ENCODE assay signal across 9 cellular contexts in the genomic region with DNA sequence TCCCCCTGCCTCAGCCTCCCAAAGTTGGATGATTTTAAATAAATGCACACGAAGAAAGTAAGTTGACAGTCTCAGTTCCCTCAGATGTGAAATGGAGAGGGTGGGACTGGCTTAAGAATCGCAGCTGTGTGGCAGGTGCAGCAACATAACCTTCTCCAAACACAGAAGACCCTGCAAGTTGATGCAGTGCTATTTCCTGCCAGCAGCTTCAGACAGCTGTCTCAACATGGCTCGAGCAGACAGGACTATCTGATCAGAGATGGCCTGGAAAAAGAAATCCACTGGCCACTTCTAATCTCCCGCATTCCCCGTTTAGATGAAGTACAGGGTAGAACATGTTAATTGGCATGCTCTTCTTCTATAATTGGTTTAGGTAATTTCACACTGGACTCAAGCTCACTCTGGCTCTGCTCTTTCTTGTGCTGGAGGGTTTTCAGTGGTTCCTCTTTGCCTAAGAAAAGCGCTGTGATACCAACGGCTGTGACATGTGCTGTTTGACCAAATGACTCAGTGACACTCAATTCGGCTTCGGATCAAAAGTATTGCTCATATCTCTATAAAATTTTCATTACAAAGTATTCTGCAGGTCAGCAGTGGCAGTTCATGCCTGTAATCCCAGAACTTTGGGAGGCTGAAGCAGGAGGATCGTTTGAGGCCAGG. TPM values are rescaled to one million over a fixed set of nuclear protein-coding genes. Genes with fewer than 3 reads are reported as not detected.
DNase-seq lines count a peak whose midpoint lies in the region; ATAC-seq and TF ChIP-seq lines count a peak whose summit lies in the region.
"Had no signal": no experiment of that assay in that cellular context is flagged by ENCODE, and none has a peak within 500 bp of the region (broad histone marks: within the 10 kb centered on the region; RNA-seq: fewer than 3 reads in every experiment).

No MANE protein-coding gene starts in this region.

- H4K20me1 ChIP-seq in neural progenitor cell (ENCODE audit: low read depth): no peaks in the 10 kb centered on the region

- H3K36me3 ChIP-seq in neural progenitor cell (no peaks in the 10 kb centered on the region), A673 (ENCODE audit: insufficient read depth, low read length, poor library complexity, severe bottlenecking) (no peaks in the 10 kb centered on the region)

- H3K9me3 ChIP-seq in neural progenitor cell (ENCODE audit: low read depth) (no peaks in the 10 kb centered on the region), A673 (ENCODE audit: low read depth, low read length, poor library complexity, severe bottlenecking) (no peaks in the 10 kb centered on the region)

- peak overlapping the region; percentile 37 for H3K4me2 ChIP-seq in neural progenitor cell

- peak overlapping the region; percentile 7 for H2AFZ ChIP-seq in neural progenitor cell (replicated peaks)

- POLR2A ChIA-PET in A673 (lab: Charles Lee; ENCODE audit: low non-redundant PET): interaction anchor here (0.5 kb wide), 1 partner anchor 655 kb away, joined by 3 read pairs; no protein-coding TSS in a partner anchor

- H3F3A ChIP-seq in neural progenitor cell (ENCODE audit: low read depth): peaks cover 14% of the 10 kb centered on the region

- TF ChIP-seq CTCF in neural progenitor cell (IDR thresholded peaks at IDR 0.05) (no peak), A673 (conservative IDR thresholded peaks at IDR 0.05; ENCODE audit: low read depth, low read length) (no peak)

- peaks cover 23% of the 10 kb centered on the region for H3K4me1 ChIP-seq in neural progenitor cell
- H3K4me1 ChIP-seq in A673 (ENCODE audit: insufficient read depth, low read length, poor library complexity, severe bottlenecking): no peaks in the 10 kb centered on the region

- H3K27ac Mint-ChIP-seq in neural progenitor cell: peak overlapping the region; percentile 76
- H3K27ac Mint-ChIP-seq in activated T-helper 1 cell treated with anti-CD3 and anti-CD28 coated beads, Interleukin-12 subunit alpha, Interleukin-12 subunit beta, Interleukin-2, Interleukin-4 antibody, amounts not matched to agents 30 ng/mL and 10 ng/mL and 1 ng/mL, durations not matched to agents 14 hours and 24 hours and 36 hours: no peak overlapping the region
- H3K27ac Mint-ChIP-seq: T-helper 2 cell treated with Interferon-gamma antibody and Interleukin-4, amounts not matched to agents 5 μg/mL and 100 μg/mL, for 36 hours had no signal

- no peak overlapping the region for H3K4me3 ChIP-seq in neural progenitor cell
- no peak overlapping the region for H3K4me3 ChIP-seq in A673 (ENCODE audit: low read depth, low read length, poor library complexity, severe bottlenecking)

- peak overlapping the region; percentile 68 for H3K27ac ChIP-seq in neural progenitor cell
- no peak overlapping the region for H3K27ac ChIP-seq in A673 (ENCODE audit: low read depth, low read length, poor library complexity, severe bottlenecking)

- intact Hi-C loops in activated T-helper 1 cell treated with anti-CD3 and anti-CD28 coated beads, Interleukin-12 subunit alpha, Interleukin-12 subunit beta, Interleukin-2, Interleukin-4 antibody, amounts not matched to agents 30 ng/mL and 10 ng/mL and 1 ng/mL, durations not matched to agents 14 hours and 24 hours and 36 hours (cut with micrococcal nuclease): no loop called here
- intact Hi-C loops in A673 (cut with micrococcal nuclease; ENCODE audit: unreplicated experiment): no loop called here

- BruUV-seq in A673 (replicated peaks; lab: Mats Ljungman, UMichigan): no TSS peak

- peak; percentile 53 for ATAC-seq in HG02852 (IDR thresholded peaks at IDR 0.05; ENCODE audit: unreplicated experiment)
- no peak for ATAC-seq in HG03565 (IDR thresholded peaks at IDR 0.05; ENCODE audit: unreplicated experiment)

- H3K9ac ChIP-seq in neural progenitor cell: no peak overlapping the region

- CTCF ChIA-PET in A673 (lab: Charles Lee): no interaction called here

- H3K9me3 Mint-ChIP-seq in neural progenitor cell: no peaks in the 10 kb centered on the region
- no peaks in the 10 kb centered on the region for H3K9me3 Mint-ChIP-seq in activated T-helper 1 cell treated with anti-CD3 and anti-CD28 coated beads, Interleukin-12 subunit alpha, Interleukin-12 subunit beta, Interleukin-2, Interleukin-4 antibody, amounts not matched to agents 30 ng/mL and 10 ng/mL and 1 ng/mL, durations not matched to agents 14 hours and 24 hours and 36 hours
- H3K9me3 Mint-ChIP-seq: T-helper 2 cell treated with Interferon-gamma antibody and Interleukin-4, amounts not matched to agents 5 μg/mL and 100 μg/mL, for 36 hours had no signal

- no peaks in the 10 kb centered on the region for H3K79me2 ChIP-seq in neural progenitor cell (ENCODE audit: low read depth)

- H3K27me3 ChIP-seq in neural progenitor cell: no peaks in the 10 kb centered on the region
- no peaks in the 10 kb centered on the region for H3K27me3 ChIP-seq in A673 (replicated peaks; ENCODE audit: insufficient read depth, low read depth, low read length, poor library complexity)

- peaks cover 18% of the 10 kb centered on the region for H3K4me1 Mint-ChIP-seq in neural progenitor cell
- peaks cover 6% of the 10 kb centered on the region for H3K4me1 Mint-ChIP-seq in activated T-helper 1 cell treated with anti-CD3 and anti-CD28 coated beads, Interleukin-12 subunit alpha, Interleukin-12 subunit beta, Interleukin-2, Interleukin-4 antibody, amounts not matched to agents 30 ng/mL and 10 ng/mL and 1 ng/mL, durations not matched to agents 14 hours and 24 hours and 36 hours (ENCODE audit: low read depth)

- no peak overlapping the region for H3K4me3 Mint-ChIP-seq in neural progenitor cell
- H3K4me3 Mint-ChIP-seq in activated T-helper 1 cell treated with anti-CD3 and anti-CD28 coated beads, Interleukin-12 subunit alpha, Interleukin-12 subunit beta, Interleukin-2, Interleukin-4 antibody, amounts not matched to agents 30 ng/mL and 10 ng/mL and 1 ng/mL, durations not matched to agents 14 hours and 24 hours and 36 hours: no peak overlapping the region
- H3K4me3 Mint-ChIP-seq: T-helper 2 cell treated with Interferon-gamma antibody and Interleukin-4, amounts not matched to agents 5 μg/mL and 100 μg/mL, for 36 hours had no signal

- no peaks in the 10 kb centered on the region for H3K36me3 Mint-ChIP-seq in neural progenitor cell
- no peaks in the 10 kb centered on the region for H3K36me3 Mint-ChIP-seq in activated T-helper 1 cell treated with anti-CD3 and anti-CD28 coated beads, Interleukin-12 subunit alpha, Interleukin-12 subunit beta, Interleukin-2, Interleukin-4 antibody, amounts not matched to agents 30 ng/mL and 10 ng/mL and 1 ng/mL, durations not matched to agents 14 hours and 24 hours and 36 hours (ENCODE audit: low read depth)

- peaks cover 4% of the 10 kb centered on the region for H3K27me3 Mint-ChIP-seq in neural progenitor cell (ENCODE audit: insufficient read depth, low read depth)
- H3K27me3 Mint-ChIP-seq in activated T-helper 1 cell treated with anti-CD3 and anti-CD28 coated beads, Interleukin-12 subunit alpha, Interleukin-12 subunit beta, Interleukin-2, Interleukin-4 antibody, amounts not matched to agents 30 ng/mL and 10 ng/mL and 1 ng/mL, durations not matched to agents 14 hours and 24 hours and 36 hours (ENCODE audit: insufficient read depth): peaks cover 2% of the 10 kb centered on the region

- peak; percentile 29 for DNase-seq in GM19238 (ENCODE audit: insufficient read length, low spot score)
- peak; percentile 49 for DNase-seq in NOMO-1 treated with dmso at 0.1 percent for 144 hours (lab: John Stamatoyannopoulos, UW; ENCODE audit: unreplicated experiment)
- DNase-seq in neural progenitor cell (ENCODE audit: low spot score): peak; percentile 13
- DNase-seq in activated gamma-delta T cell (lab: John Stamatoyannopoulos, UW): no peak
- DNase-seq in activated T-helper 1 cell treated with anti-CD3 and anti-CD28 coated beads, Interleukin-12 subunit alpha, Interleukin-12 subunit beta, Interleukin-2, Interleukin-4 antibody, amounts not matched to agents 30 ng/mL and 10 ng/mL and 1 ng/mL, durations not matched to agents 14 hours and 24 hours and 36 hours (ENCODE audit: low spot score): no peak
- no peak for DNase-seq in A673 (ENCODE audit: low spot score)

RNA-seq across cellular contexts. Expression of a gene that starts 40.2 kb away (rescaled TPM):
- total RNA-seq in neural progenitor cell (ENCODE audit: low replicate concordance) (0.45 and 1.4 TPM in 2 replicates), A673 (2021) (0.37 and 0.46 TPM in 2 replicates)
- 0.22 and 1.4 TPM in 2 replicates for total RNA-seq in activated T-helper 1 cell treated with anti-CD3 and anti-CD28 coated beads, Interleukin-12 subunit alpha, Interleukin-12 subunit beta, Interleukin-2, Interleukin-4 antibody, amounts not matched to agents 30 ng/mL and 10 ng/mL and 1 ng/mL, durations not matched to agents 14 hours and 24 hours and 36 hours

Comparison
In these comparisons a context has a peak if more than half of its experiments do, and no peak if none do; other contexts are left out.
1. DNase-seq: peak in GM19238 (single experiment), NOMO-1 treated with dmso at 0.1 percent for 144 hours (single experiment) and neural progenitor cell (single experiment); none in activated gamma-delta T cell (single experiment), activated T-helper 1 cell treated with anti-CD3 and anti-CD28 coated beads, Interleukin-12 subunit alpha, Interleukin-12 subunit beta, Interleukin-2, Interleukin-4 antibody, amounts not matched to agents 30 ng/mL and 10 ng/mL and 1 ng/mL, durations not matched to agents 14 hours and 24 hours and 36 hours (single experiment) and A673 (single experiment).